20 cellular contexts compared by ENCODE assay signal in the genomic region with DNA sequence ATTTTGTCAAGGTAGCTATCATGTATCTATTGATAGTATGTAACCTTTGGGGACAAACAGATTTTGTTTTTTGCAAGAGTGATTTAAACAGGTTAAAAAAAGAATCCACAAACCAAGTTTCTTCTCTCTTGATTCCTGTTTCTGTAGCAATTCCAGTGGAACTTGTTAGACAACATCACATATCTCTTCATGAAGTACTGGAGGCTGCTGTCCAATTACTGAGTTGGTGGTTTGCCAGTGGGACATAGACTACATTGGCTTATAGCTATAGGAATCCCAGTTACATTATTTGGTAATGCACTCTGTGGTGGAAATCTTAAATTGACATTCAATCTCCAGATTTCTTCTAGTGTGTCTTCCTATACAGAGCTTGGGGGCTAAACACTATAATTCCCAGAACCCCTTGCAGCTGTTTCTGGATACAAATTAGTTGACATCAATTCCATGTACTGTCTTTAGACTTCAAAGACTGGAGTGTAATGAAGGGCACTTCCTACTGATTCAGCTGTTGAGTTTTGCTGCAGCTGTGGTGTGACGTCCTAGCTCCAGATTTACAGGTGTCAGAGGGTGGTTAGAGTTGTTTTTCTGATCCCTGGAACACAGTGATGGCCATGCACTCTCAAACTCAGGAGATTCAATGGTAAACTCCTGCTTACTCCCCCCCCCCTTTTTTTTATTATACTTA.
"Had no signal": no experiment of that assay in that cellular context is flagged by ENCODE, and none has a peak within 500 bp of the region (broad histone marks: within the 10 kb centered on the region; RNA-seq: fewer than 3 reads in every experiment).

No MANE protein-coding gene starts in this region.

- H3K4me3 ChIP-seq: cardiac muscle cell, lung, neural progenitor cell had no signal

- H3K4me1 ChIP-seq: foreskin keratinocyte, neural progenitor cell had no signal

- ATAC-seq: activated CD8-positive, alpha-beta memory T cell treated with anti-CD3 and anti-CD28 coated beads, Interleukin-2, amount 10 ng/mL, durations not matched to agents 7 days and 5 days; activated CD8-positive, alpha-beta T cell treated with anti-CD3 and anti-CD28 coated beads for 36 hours; activated naive CD8-positive, alpha-beta T cell treated with anti-CD3 and anti-CD28 coated beads, Interleukin-2, amount 50 U/mL, for 24 hours; foreskin keratinocyte; left lobe of liver; naive thymus-derived CD8-positive, alpha-beta T cell; T-helper 17 cell had no signal

- H2AFZ ChIP-seq: neural progenitor cell had no signal

- H3K27me3 ChIP-seq: cardiac muscle cell, neural progenitor cell had no signal

- H3K27ac ChIP-seq: cardiac muscle cell, foreskin keratinocyte, neural progenitor cell, WERI-Rb-1 had no signal

- H3K36me3 ChIP-seq: cardiac muscle cell, neural progenitor cell, WERI-Rb-1 had no signal

- DNase-seq: activated CD4-positive, alpha-beta T cell treated with anti-CD3 and anti-CD28 coated beads, Interleukin-2, amount 10 ng/mL, durations not matched to agents 7 days and 5 days; activated CD4-positive, CD25-positive, alpha-beta regulatory T cell treated with anti-CD3 and anti-CD28 coated beads, Interleukin-2, amount 50 U/mL, for 72 hours; activated CD8-positive, alpha-beta memory T cell treated with anti-CD3 and anti-CD28 coated beads, Interleukin-2, amount 10 ng/mL, durations not matched to agents 7 days and 5 days; activated CD8-positive, alpha-beta T cell treated with anti-CD3 and anti-CD28 coated beads for 36 hours; activated gamma-delta T cell; activated naive CD4-positive, alpha-beta T cell treated with anti-CD3 and anti-CD28 coated beads, Interleukin-2, amount 50 U/mL, for 16 hours; activated naive CD8-positive, alpha-beta T cell treated with anti-CD3 and anti-CD28 coated beads, Interleukin-2, amount 50 U/mL, for 24 hours; activated T-cell treated with anti-CD3 and anti-CD28 coated beads for 4 hours; immature natural killer cell; naive thymus-derived CD8-positive, alpha-beta T cell; posterior cingulate gyrus; stimulated activated CD4-positive, alpha-beta T cell treated with anti-CD3 and anti-CD28 coated beads, Interleukin-4, amount 100 ng/mL, for 24 hours; stimulated activated naive CD4-positive, alpha-beta T cell treated with Interleukin-2 at 50 U/mL for 16 hours; T-helper 17 cell; WERI-Rb-1 had no signal

- H3K4me2 ChIP-seq: neural progenitor cell had no signal
